In the genomic region with DNA sequence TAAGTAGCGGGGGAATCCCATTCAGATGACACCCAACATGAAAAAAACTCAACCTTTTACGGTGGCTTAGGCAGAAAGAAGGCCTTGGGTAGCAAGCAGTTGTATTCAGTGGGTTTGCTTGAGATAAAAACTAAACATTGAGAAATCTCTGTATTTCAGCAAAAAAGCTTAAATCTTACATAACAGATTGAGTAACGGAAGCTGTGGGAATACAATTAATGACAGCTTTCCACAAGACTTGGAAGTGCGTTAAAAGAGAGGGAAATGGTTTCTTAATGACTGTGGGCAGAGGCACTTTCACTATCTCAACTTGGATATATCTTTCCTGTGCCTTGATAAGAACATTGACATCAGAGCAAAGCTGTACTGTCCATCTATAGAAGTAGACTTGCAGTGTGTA, we compare ENCODE assay signal across 1 cellular context.
TF ChIP-seq lines count a peak whose summit lies in the region.

No MANE protein-coding gene starts in this region.

TF ChIP-seq in H1, 55 proteins besides CTCF, POLR2A, EP300 and RAD21:
- TF ChIP-seq CBX5 (IDR thresholded peaks at IDR 0.05; ENCODE audit: low read depth, low read length) (no peak), ASH2L (IDR thresholded peaks at IDR 0.05; ENCODE audit: low read length) (no peak), CHD7 (IDR thresholded peaks at IDR 0.05; ENCODE audit: insufficient replicate concordance, low read length) (no peak), RBBP5 (IDR thresholded peaks at IDR 0.05; ENCODE audit: borderline replicate concordance, low read depth, low read length) (no peak), CREB1 (IDR thresholded peaks at IDR 0.05) (no peak), SRF (IDR thresholded peaks at IDR 0.05; ENCODE audit: low read depth, low read length) (no peak), JUN (IDR thresholded peaks at IDR 0.05; ENCODE audit: low read depth, low read length) (no peak), KDM1A (IDR thresholded peaks at IDR 0.05; ENCODE audit: borderline replicate concordance, low read length) (no peak), BRCA1 (IDR thresholded peaks at IDR 0.05; ENCODE audit: low read depth, low read length) (no peak), SUZ12 (IDR thresholded peaks at IDR 0.05; ENCODE audit: low read length) (no peak), KDM4A (IDR thresholded peaks at IDR 0.05; ENCODE audit: low read depth, low read length, severe bottlenecking) (no peak), TEAD4 (IDR thresholded peaks at IDR 0.05; ENCODE audit: low read depth, low read length) (no peak), FOSL1 (IDR thresholded peaks at IDR 0.05; ENCODE audit: insufficient read depth, low read depth, low read length) (no peak), CTBP2 (IDR thresholded peaks at IDR 0.05; ENCODE audit: borderline replicate concordance, insufficient read depth, insufficient read length, low read length) (no peak), RFX5 (IDR thresholded peaks at IDR 0.05; ENCODE audit: borderline replicate concordance, low read depth, low read length) (no peak), HDAC6 (IDR thresholded peaks at IDR 0.05; ENCODE audit: low read depth, low read length) (no peak), POU5F1 (IDR thresholded peaks at IDR 0.05; ENCODE audit: low read depth, low read length) (no peak), RNF2 (IDR thresholded peaks at IDR 0.05; ENCODE audit: borderline replicate concordance, low read depth, low read length, missing control alignments, poor library complexity, severe bottlenecking) (no peak), TBP (IDR thresholded peaks at IDR 0.05; ENCODE audit: low read depth, low read length) (no peak)
